In genomic region chr14:104147346-104148125, GRCh38 we compare ENCODE assay signal across 1 cellular context.
TF ChIP-seq lines count a peak whose summit lies in the region.

No MANE protein-coding gene starts in this region.

TF ChIP-seq in WTC11, 78 proteins besides CTCF, POLR2A, EP300 and RAD21 (continued from another document):
- TF ChIP-seq, protein P1, sequence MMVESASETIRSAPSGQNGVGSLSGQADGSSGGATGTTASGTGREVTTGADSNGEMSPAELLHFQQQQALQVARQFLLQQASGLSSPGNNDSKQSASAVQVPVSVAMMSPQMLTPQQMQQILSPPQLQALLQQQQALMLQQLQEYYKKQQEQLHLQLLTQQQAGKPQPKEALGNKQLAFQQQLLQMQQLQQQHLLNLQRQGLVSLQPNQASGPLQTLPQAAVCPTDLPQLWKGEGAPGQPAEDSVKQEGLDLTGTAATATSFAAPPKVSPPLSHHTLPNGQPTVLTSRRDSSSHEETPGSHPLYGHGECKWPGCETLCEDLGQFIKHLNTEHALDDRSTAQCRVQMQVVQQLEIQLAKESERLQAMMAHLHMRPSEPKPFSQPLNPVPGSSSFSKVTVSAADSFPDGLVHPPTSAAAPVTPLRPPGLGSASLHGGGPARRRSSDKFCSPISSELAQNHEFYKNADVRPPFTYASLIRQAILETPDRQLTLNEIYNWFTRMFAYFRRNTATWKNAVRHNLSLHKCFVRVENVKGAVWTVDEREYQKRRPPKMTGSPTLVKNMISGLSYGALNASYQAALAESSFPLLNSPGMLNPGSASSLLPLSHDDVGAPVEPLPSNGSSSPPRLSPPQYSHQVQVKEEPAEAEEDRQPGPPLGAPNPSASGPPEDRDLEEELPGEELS (CRISPR knock-in tag; IDR thresholded peaks at IDR 0.05): no peak
- TF ChIP-seq TCF7 (CRISPR knock-in tag; IDR thresholded peaks at IDR 0.05; ENCODE audit: low read depth): no peak
- TF ChIP-seq OVOL2 (CRISPR knock-in tag; IDR thresholded peaks at IDR 0.05; ENCODE audit: borderline replicate concordance): no peak
- no peak for TF ChIP-seq ELF4 (CRISPR knock-in tag; IDR thresholded peaks at IDR 0.05; ENCODE audit: low read depth)
- TF ChIP-seq ESRRA (CRISPR knock-in tag; IDR thresholded peaks at IDR 0.05; ENCODE audit: borderline replicate concordance): no peak
- no peak for TF ChIP-seq KAT7 (CRISPR knock-in tag; IDR thresholded peaks at IDR 0.05; ENCODE audit: borderline replicate concordance)
- no peak for TF ChIP-seq CREB1 (CRISPR knock-in tag; IDR thresholded peaks at IDR 0.05)
- no peak for TF ChIP-seq PREB (CRISPR knock-in tag; IDR thresholded peaks at IDR 0.05; ENCODE audit: borderline replicate concordance)
- TF ChIP-seq, protein P2, sequence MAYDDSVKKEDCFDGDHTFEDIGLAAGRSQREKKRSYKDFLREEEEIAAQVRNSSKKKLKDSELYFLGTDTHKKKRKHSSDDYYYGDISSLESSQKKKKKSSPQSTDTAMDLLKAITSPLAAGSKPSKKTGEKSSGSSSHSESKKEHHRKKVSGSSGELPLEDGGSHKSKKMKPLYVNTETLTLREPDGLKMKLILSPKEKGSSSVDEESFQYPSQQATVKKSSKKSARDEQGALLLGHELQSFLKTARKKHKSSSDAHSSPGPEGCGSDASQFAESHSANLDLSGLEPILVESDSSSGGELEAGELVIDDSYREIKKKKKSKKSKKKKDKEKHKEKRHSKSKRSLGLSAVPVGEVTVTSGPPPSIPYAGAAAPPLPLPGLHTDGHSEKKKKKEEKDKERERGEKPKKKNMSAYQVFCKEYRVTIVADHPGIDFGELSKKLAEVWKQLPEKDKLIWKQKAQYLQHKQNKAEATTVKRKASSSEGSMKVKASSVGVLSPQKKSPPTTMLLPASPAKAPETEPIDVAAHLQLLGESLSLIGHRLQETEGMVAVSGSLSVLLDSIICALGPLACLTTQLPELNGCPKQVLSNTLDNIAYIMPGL (CRISPR knock-in tag; IDR thresholded peaks at IDR 0.05): no peak
- TF ChIP-seq ZNF416 (CRISPR knock-in tag; IDR thresholded peaks at IDR 0.05): no peak
- no peak for TF ChIP-seq E2F5 (CRISPR knock-in tag; IDR thresholded peaks at IDR 0.05)
- no peak for TF ChIP-seq ZBTB21 (CRISPR knock-in tag; IDR thresholded peaks at IDR 0.05; ENCODE audit: borderline replicate concordance)
- TF ChIP-seq ZNF512 (CRISPR knock-in tag; IDR thresholded peaks at IDR 0.05; ENCODE audit: borderline replicate concordance): no peak
- TF ChIP-seq IRF2 (CRISPR knock-in tag; IDR thresholded peaks at IDR 0.05; ENCODE audit: borderline replicate concordance, low read depth): no peak
